In the genomic region with DNA sequence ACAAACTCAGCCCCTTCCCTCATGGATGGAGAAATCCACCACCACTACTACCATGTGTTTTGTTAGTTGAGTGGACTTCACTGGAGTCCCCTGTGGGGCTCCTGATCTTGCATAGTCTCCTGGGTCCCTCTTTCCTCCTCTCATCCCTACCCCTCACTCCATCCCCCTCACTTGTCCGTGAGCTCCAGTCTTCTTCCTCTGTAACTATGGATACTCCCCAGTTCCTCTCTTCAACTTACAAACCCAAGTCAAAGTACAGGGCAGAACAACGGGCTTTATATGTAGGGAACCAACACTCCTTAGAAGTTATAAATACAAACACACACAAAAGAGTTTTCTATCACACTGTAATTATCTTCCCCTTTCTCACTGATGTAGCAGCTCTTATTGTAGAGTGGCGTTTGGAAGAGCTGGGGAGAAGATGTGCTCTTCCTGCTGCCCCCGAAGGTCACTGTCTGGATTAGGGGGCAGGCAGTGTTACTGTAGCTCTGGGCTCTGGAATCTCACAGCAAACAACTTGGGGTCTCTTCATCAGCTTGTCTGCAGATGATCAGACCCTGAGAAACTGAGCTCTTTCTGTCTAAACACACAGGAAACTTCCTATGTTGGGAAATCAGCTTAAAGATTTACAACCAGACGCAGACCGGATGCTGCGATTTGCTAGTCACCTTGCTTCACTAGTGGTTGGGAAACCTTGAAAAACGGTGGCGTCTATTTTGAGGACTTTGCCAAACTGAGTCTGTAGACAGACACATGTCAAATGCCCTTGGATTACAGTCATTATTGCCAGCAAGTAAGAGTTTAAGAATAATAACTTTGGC, we compare ENCODE assay signal across 10 cellular contexts. TPM values are rescaled to one million over a fixed set of nuclear protein-coding genes. Genes with fewer than 3 reads are reported as not detected.
DNase-seq lines count a peak whose midpoint lies in the region; ATAC-seq, FAIRE-seq and TF ChIP-seq lines count a peak whose summit lies in the region.
"Had no signal": no experiment of that assay in that cellular context is flagged by ENCODE, and none has a peak within 500 bp of the region (broad histone marks: within the 10 kb centered on the region; RNA-seq: fewer than 3 reads in every experiment).

No MANE protein-coding gene starts in this region.

- TF ChIP-seq CTCF in left lung (IDR thresholded peaks at IDR 0.05) = no peak

- no peak for FAIRE-seq in HTR-8/SVneo (lab: Jason Lieb, UNC)

- DNase-seq in CD1c-positive myeloid dendritic cell (ENCODE audit: extremely low spot score) = peak; percentile 86
- DNase-seq in SKM-1 (lab: John Stamatoyannopoulos, UW; ENCODE audit: unreplicated experiment) = peak; percentile 92
- no peak for DNase-seq in left lung
- DNase-seq in hypothalamus (lab: John Stamatoyannopoulos, UW) = no peak
- no peak for DNase-seq in COR-L47 (lab: John Stamatoyannopoulos, UW)
- no peak for DNase-seq in HTR-8/SVneo (ENCODE audit: insufficient read length, low spot score)
- DNase-seq: NCI-H345 had no signal

- H3K27ac ChIP-seq in left lung = peak overlapping the region; percentile 48 to 95

- intact Hi-C loops in left lung (cut with DNase I) = no loop called here

- H3K4me3 ChIP-seq in left lung = peak overlapping the region in 1 of 2 donors; percentile 1
- H3K4me3 ChIP-seq: ascending aorta had no signal

- peaks cover 0 to 58% of the 10 kb centered on the region in 2 donors for H3K4me1 ChIP-seq in left lung
- H3K4me1 ChIP-seq: ascending aorta had no signal

- ATAC-seq in GM21786 (IDR thresholded peaks at IDR 0.05; ENCODE audit: unreplicated experiment) (peak; percentile 62), left lung (peak; percentile 23), HG02623 (IDR thresholded peaks at IDR 0.05; ENCODE audit: unreplicated experiment) (no peak)

- H3K36me3 ChIP-seq in left lung = no peaks in the 10 kb centered on the region
- H3K36me3 ChIP-seq: ascending aorta had no signal

- no peaks in the 10 kb centered on the region for H3K9me3 ChIP-seq in left lung
- H3K9me3 ChIP-seq: ascending aorta had no signal

- H3K27me3 ChIP-seq in left lung = no peaks in the 10 kb centered on the region
- H3K27me3 ChIP-seq: ascending aorta had no signal

RNA-seq across cellular contexts. Expression of a gene that starts 13.6 kb away (rescaled TPM):
- total RNA-seq in left lung = 10 to 100 TPM; 25.7 to 75.6 TPM

Comparison
In these comparisons a context has a peak if more than half of its experiments do, and no peak if none do; other contexts are left out.
1. DNase-seq: peak in CD1c-positive myeloid dendritic cell (single experiment) and SKM-1 (single experiment); none in left lung (0 of 2), hypothalamus (0 of 51), COR-L47 (single experiment) and HTR-8/SVneo (single experiment).